1 cellular context compared by ENCODE assay signal in genomic region chr10:26384600-26384999, GRCh38.
TF ChIP-seq lines count a peak whose summit lies in the region.

No MANE protein-coding gene starts in this region.

TF ChIP-seq in WTC11, 78 proteins besides CTCF, POLR2A, EP300 and RAD21 (continued from another document):
- TF ChIP-seq AR (CRISPR knock-in tag; IDR thresholded peaks at IDR 0.05) (no peak), ZNF263 (CRISPR knock-in tag; IDR thresholded peaks at IDR 0.05; ENCODE audit: low read depth) (no peak), NR2C2 (CRISPR knock-in tag; IDR thresholded peaks at IDR 0.05) (no peak), GTF2I (CRISPR knock-in tag; conservative IDR thresholded peaks at IDR 0.05) (no peak), NFYB (CRISPR knock-in tag; conservative IDR thresholded peaks at IDR 0.05; ENCODE audit: low read depth) (no peak), ZNF121 (CRISPR knock-in tag; IDR thresholded peaks at IDR 0.05) (no peak), ARID4B (CRISPR knock-in tag; IDR thresholded peaks at IDR 0.05; ENCODE audit: borderline replicate concordance) (no peak), ZNF281 (CRISPR knock-in tag; IDR thresholded peaks at IDR 0.05) (no peak), MYBL2 (CRISPR knock-in tag; IDR thresholded peaks at IDR 0.05) (no peak)
- TF ChIP-seq, protein P1, sequence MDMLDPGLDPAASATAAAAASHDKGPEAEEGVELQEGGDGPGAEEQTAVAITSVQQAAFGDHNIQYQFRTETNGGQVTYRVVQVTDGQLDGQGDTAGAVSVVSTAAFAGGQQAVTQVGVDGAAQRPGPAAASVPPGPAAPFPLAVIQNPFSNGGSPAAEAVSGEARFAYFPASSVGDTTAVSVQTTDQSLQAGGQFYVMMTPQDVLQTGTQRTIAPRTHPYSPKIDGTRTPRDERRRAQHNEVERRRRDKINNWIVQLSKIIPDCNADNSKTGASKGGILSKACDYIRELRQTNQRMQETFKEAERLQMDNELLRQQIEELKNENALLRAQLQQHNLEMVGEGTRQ (CRISPR knock-in tag; IDR thresholded peaks at IDR 0.05) = no peak
